Comparison of ENCODE assay signal across 28 cellular contexts in the genomic region with DNA sequence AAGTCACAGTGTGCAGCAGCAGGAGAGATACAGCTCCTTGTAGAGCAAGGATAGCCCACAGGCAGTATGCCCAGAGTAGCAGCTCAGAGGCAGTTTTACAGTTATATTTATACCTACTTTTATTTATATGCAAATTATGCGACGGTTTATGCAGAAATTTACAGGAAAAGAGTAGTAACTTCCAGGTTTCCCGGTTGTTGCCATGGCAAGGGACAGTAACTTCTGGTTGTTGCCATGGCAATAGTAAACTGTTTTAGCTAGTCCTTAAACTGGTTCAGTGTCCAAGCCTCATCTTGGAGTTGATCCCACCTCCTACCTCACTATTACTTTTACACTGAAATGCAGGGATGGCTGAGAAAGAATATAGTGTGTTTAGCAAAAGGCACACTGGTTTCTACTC.
DNase-seq lines count a peak whose midpoint lies in the region; ATAC-seq and TF ChIP-seq lines count a peak whose summit lies in the region.
"Had no signal": no experiment of that assay in that cellular context is flagged by ENCODE, and none has a peak within 500 bp of the region (broad histone marks: within the 10 kb centered on the region; RNA-seq: fewer than 3 reads in every experiment).

No MANE protein-coding gene starts in this region.

- H2AFZ ChIP-seq in PC-3 (ENCODE audit: low read length) (no peak overlapping the region), mesenchymal stem cell (ENCODE audit: low read depth, low read length) (no peak overlapping the region)

- H3K36me3 ChIP-seq in PC-3 (ENCODE audit: low read depth, low read length) (no peaks in the 10 kb centered on the region), mesenchymal stem cell (ENCODE audit: control insufficient read depth in 1 of 2, insufficient read depth in 2 of 2, low read depth in 1 of 2, low read length in 2 of 2) (no peaks in the 10 kb centered on the region)
- H3K36me3 ChIP-seq: BE2C, pancreas, stomach, tibial nerve had no signal

- H3K4me2 ChIP-seq in PC-3 (ENCODE audit: low read length) (no peak overlapping the region), mesenchymal stem cell (ENCODE audit: low read length, poor library complexity, severe bottlenecking) (no peak overlapping the region)
- H3K4me2 ChIP-seq: smooth muscle cell had no signal

- no peak overlapping the region for H3K27ac ChIP-seq in PC-3 (ENCODE audit: low read length)
- no peak overlapping the region for H3K27ac ChIP-seq in mesenchymal stem cell (ENCODE audit: low read length, poor library complexity, severe bottlenecking)
- H3K27ac ChIP-seq: dorsolateral prefrontal cortex, pancreas, SK-N-MC, stomach, tibial nerve had no signal

- no peak overlapping the region for H2BK5ac ChIP-seq in mesenchymal stem cell (ENCODE audit: low read depth, low read length, poor library complexity, severe bottlenecking)

- no peak overlapping the region for H4K8ac ChIP-seq in mesenchymal stem cell (ENCODE audit: low read length)

- H3K9ac ChIP-seq in PC-3 (ENCODE audit: low read length) (no peak overlapping the region), mesenchymal stem cell (ENCODE audit: low read length) (no peak overlapping the region)

- H3K79me2 ChIP-seq in PC-3 (ENCODE audit: low read length): no peaks in the 10 kb centered on the region

- H3K18ac ChIP-seq in mesenchymal stem cell (ENCODE audit: low read depth in 1 of 2, low read length in 2 of 2): no peak overlapping the region

- no peaks in the 10 kb centered on the region for H3K4me1 Mint-ChIP-seq in T-cell
- H3K4me1 Mint-ChIP-seq: activated naive CD8-positive, alpha-beta T cell treated with anti-CD3 and anti-CD28 coated beads for 36 hours had no signal

- H3K9me3 Mint-ChIP-seq in T-cell: peaks cover 0 to 6% (median 0%) of the 10 kb centered on the region in 3 donors
- H3K9me3 Mint-ChIP-seq: activated naive CD8-positive, alpha-beta T cell treated with anti-CD3 and anti-CD28 coated beads for 36 hours; T-helper 1 cell treated with Interleukin-12 subunit alpha and Interleukin-12 subunit beta and Interleukin-4 antibody, amounts not matched to agents 30 μg/mL and 1 μg/mL, for 36 hours had no signal

- H3K79me1 ChIP-seq in mesenchymal stem cell (replicated peaks; ENCODE audit: low read length, poor library complexity, severe bottlenecking): no peaks in the 10 kb centered on the region

- no peak overlapping the region for H2BK12ac ChIP-seq in mesenchymal stem cell (ENCODE audit: low read length in 2 of 2)

- no peaks in the 10 kb centered on the region; the same call in 1 of the 2 replicates for H3K9me2 ChIP-seq in PC-3 (replicated peaks; ENCODE audit: low read length)

- H3K9me3 ChIP-seq in PC-3 (ENCODE audit: low read length): no peaks in the 10 kb centered on the region
- H3K9me3 ChIP-seq in mesenchymal stem cell (ENCODE audit: control insufficient read depth, low read length): no peaks in the 10 kb centered on the region
- H3K9me3 ChIP-seq: BE2C, pancreas, stomach, tibial nerve had no signal

- WGBS in mesenchymal stem cell: 100% methylated on average over 3 of the region's 3 CpGs

- H3K4me1 ChIP-seq in PC-3 (ENCODE audit: insufficient read depth, low read length): 0 out of 2 replicates have a peak, but pooled peaks cover 4% of the 10 kb centered on the region
- no peaks in the 10 kb centered on the region for H3K4me1 ChIP-seq in mesenchymal stem cell (ENCODE audit: control insufficient read depth, insufficient read depth, low read depth, low read length)
- H3K4me1 ChIP-seq: BE2C, pancreas, stomach, tibial nerve had no signal

- DNase-seq in EH (ENCODE audit: low read depth): peak; percentile 18
- peak; percentile 29 for DNase-seq in PC-3
- peak; percentile 10 to 22 for DNase-seq in dermis microvascular lymphatic vessel endothelial cell (ENCODE audit: low read depth in 2 of 2)
- DNase-seq in mesenchymal stem cell: peak; percentile 19
- DNase-seq in left lobe of liver (ENCODE audit: low spot score): no peak
- DNase-seq in T-cell: no peak
- DNase-seq: activated CD4-positive, alpha-beta T cell treated with anti-CD3 and anti-CD28 coated beads for 1 hour; activated CD8-positive, alpha-beta T cell treated with anti-CD3 and anti-CD28 coated beads, Interleukin-2, amount 10 ng/mL, durations not matched to agents 7 days and 5 days; activated effector memory CD4-positive, alpha-beta T cell treated with anti-CD3 and anti-CD28 coated beads, Interleukin-2, amount 50 U/mL, for 16 hours; activated naive CD8-positive, alpha-beta T cell treated with anti-CD3 and anti-CD28 coated beads for 36 hours; aorta; BE2C; glutamatergic neuron; kidney glomerular epithelial cell; NCI-H1417; NCI-H2029 treated with DMSO at 0.1 percent for 48 hours; NCI-H226; pancreas; stimulated activated CD4-positive, alpha-beta T cell treated with anti-CD3 and anti-CD28 coated beads, Interleukin-1b, Interleukin-23, amount 100 ng/mL, for 48 hours; stomach had no signal

- CTCF ChIA-PET in PC-3 (lab: Charles Lee) (no interaction called here), T-cell (lab: Charles Lee) (no interaction called here)

- no peak overlapping the region for H2AK5ac ChIP-seq in mesenchymal stem cell (ENCODE audit: low read length, severe bottlenecking)

- H3K27me3 Mint-ChIP-seq in T-cell: no peaks in the 10 kb centered on the region
- H3K27me3 Mint-ChIP-seq: activated naive CD8-positive, alpha-beta T cell treated with anti-CD3 and anti-CD28 coated beads for 36 hours had no signal

- no peak overlapping the region for H2BK120ac ChIP-seq in mesenchymal stem cell (ENCODE audit: low read depth, low read length)

- BruUV-seq in PC-3 (replicated peaks; lab: Mats Ljungman, UMichigan): no TSS peak

- H3F3A ChIP-seq in PC-3 (ENCODE audit: low read length, unreplicated experiment): no peaks in the 10 kb centered on the region

- no peak for ATAC-seq in PC-3
- ATAC-seq in HG02798 (IDR thresholded peaks at IDR 0.05; ENCODE audit: poor library complexity, unreplicated experiment): no peak
- no peak for ATAC-seq in GM19324 (IDR thresholded peaks at IDR 0.05; ENCODE audit: low FRiP score, unreplicated experiment)
- no peak for ATAC-seq in left lobe of liver
- no peak for ATAC-seq in T-cell (replicated peaks in 1 of 4)
- ATAC-seq: activated CD8-positive, alpha-beta T cell treated with anti-CD3 and anti-CD28 coated beads, Interleukin-2, amount 10 ng/mL, durations not matched to agents 7 days and 5 days; pancreas had no signal

- H4K91ac ChIP-seq in mesenchymal stem cell (ENCODE audit: low read length): no peak overlapping the region

- no peaks in the 10 kb centered on the region for H4K20me1 ChIP-seq in PC-3 (ENCODE audit: low read length)

- H3K27me3 ChIP-seq in PC-3 (ENCODE audit: low read length) (no peaks in the 10 kb centered on the region), mesenchymal stem cell (ENCODE audit: control insufficient read depth in 1 of 2, insufficient read depth in 1 of 2, low read length in 2 of 2) (no peaks in the 10 kb centered on the region)
- H3K27me3 ChIP-seq: BE2C, dorsolateral prefrontal cortex, pancreas, stomach, tibial nerve had no signal

- no peak overlapping the region for H2BK15ac ChIP-seq in mesenchymal stem cell (ENCODE audit: low read depth, poor library complexity, severe bottlenecking)

- intact Hi-C loops in PC-3 (cut with micrococcal nuclease): no loop called here

- H3K4me3 ChIP-seq in PC-3 (ENCODE audit: low read length): no peak overlapping the region
- H3K4me3 ChIP-seq in mesenchymal stem cell (ENCODE audit: insufficient read depth in 1 of 2, low read depth in 1 of 2, low read length in 2 of 2): no peak overlapping the region
- H3K4me3 ChIP-seq: dorsolateral prefrontal cortex, lung, pancreas, SK-N-MC, smooth muscle cell, stomach, tibial nerve had no signal

- H3K4ac ChIP-seq in mesenchymal stem cell (ENCODE audit: low read depth in 1 of 2, low read length in 2 of 2): no peak overlapping the region

- no peaks in the 10 kb centered on the region for H3K36me3 Mint-ChIP-seq in T-cell
- H3K36me3 Mint-ChIP-seq: activated naive CD8-positive, alpha-beta T cell treated with anti-CD3 and anti-CD28 coated beads for 36 hours had no signal

- no peak overlapping the region for H3K14ac ChIP-seq in mesenchymal stem cell (ENCODE audit: low read length in 2 of 2)

- no peak for TF ChIP-seq CTCF in PC-3 (conservative IDR thresholded peaks at IDR 0.05; ENCODE audit: low read depth, low read length)

- H3K27ac Mint-ChIP-seq in T-cell: no peak overlapping the region
- H3K27ac Mint-ChIP-seq: activated CD8-positive, alpha-beta T cell treated with anti-CD3 and anti-CD28 coated beads, Interleukin-2, amount 10 ng/mL, durations not matched to agents 7 days and 5 days; activated naive CD8-positive, alpha-beta T cell treated with anti-CD3 and anti-CD28 coated beads for 36 hours; T-helper 1 cell treated with Interleukin-12 subunit alpha and Interleukin-12 subunit beta and Interleukin-4 antibody, amounts not matched to agents 30 μg/mL and 1 μg/mL, for 36 hours had no signal

- no peak overlapping the region for H3K23ac ChIP-seq in mesenchymal stem cell (ENCODE audit: low read length in 2 of 2)

- POLR2A ChIA-PET in PC-3 (lab: Charles Lee; ENCODE audit: unreplicated experiment) (no interaction called here), T-cell (lab: Charles Lee) (no interaction called here)

- no peak overlapping the region for H3K4me3 Mint-ChIP-seq in T-cell
- H3K4me3 Mint-ChIP-seq: activated CD8-positive, alpha-beta T cell treated with anti-CD3 and anti-CD28 coated beads, Interleukin-2, amount 10 ng/mL, durations not matched to agents 7 days and 5 days; activated naive CD8-positive, alpha-beta T cell treated with anti-CD3 and anti-CD28 coated beads for 36 hours; T-helper 1 cell treated with Interleukin-12 subunit alpha and Interleukin-12 subunit beta and Interleukin-4 antibody, amounts not matched to agents 30 μg/mL and 1 μg/mL, for 36 hours had no signal

Comparison
In these comparisons a context has a peak if more than half of its experiments do, and no peak if none do; other contexts are left out.
1. DNase-seq: peak in EH (single experiment), PC-3 (single experiment), dermis microvascular lymphatic vessel endothelial cell (2 of 2) and mesenchymal stem cell (single experiment); none in left lobe of liver (single experiment) and T-cell (0 of 34).